In genomic region chr1:232017057-232017456, GRCh38 we compare ENCODE assay signal across 18 cellular contexts.
"Had no signal": no experiment of that assay in that cellular context is flagged by ENCODE, and none has a peak within 500 bp of the region (broad histone marks: within the 10 kb centered on the region; RNA-seq: fewer than 3 reads in every experiment).

No MANE protein-coding gene starts in this region.

- H3K36me3 Mint-ChIP-seq: natural killer cell, neural progenitor cell, type B pancreatic cell had no signal

- H3K4me1 Mint-ChIP-seq: natural killer cell had no signal

- H3K36me3 ChIP-seq: heart left ventricle, neural progenitor cell, ovary, right atrium auricular region, sigmoid colon, suprapubic skin, thyroid gland had no signal

- H3K9me3 Mint-ChIP-seq: natural killer cell, neural progenitor cell, type B pancreatic cell had no signal

- H3K9ac ChIP-seq: neural progenitor cell had no signal

- DNase-seq: dermis blood vessel endothelial cell; erythroblast; heart left ventricle; hypothalamus; mammary epithelial cell; natural killer cell; nucleus accumbens; ovary; sigmoid colon; stimulated activated CD4-positive, alpha-beta T cell treated with anti-CD3 and anti-CD28 coated beads, Interleukin-12 subunit alpha, Interleukin-12 subunit beta, amount 100 ng/mL, for 4 hours; stimulated activated naive CD4-positive, alpha-beta T cell; thyroid gland had no signal

- H3K4me3 ChIP-seq: heart left ventricle, neural progenitor cell, ovary, right atrium auricular region, sigmoid colon, skin epidermis, suprapubic skin, thyroid gland had no signal

- H2AFZ ChIP-seq: neural progenitor cell had no signal

- ATAC-seq: heart left ventricle, left lobe of liver, natural killer cell had no signal

- H3K27ac Mint-ChIP-seq: natural killer cell, neural progenitor cell, type B pancreatic cell had no signal

- H3K27me3 ChIP-seq: heart left ventricle, neural progenitor cell, ovary, right atrium auricular region, sigmoid colon, suprapubic skin, thyroid gland had no signal

- H3K4me1 ChIP-seq: neural progenitor cell had no signal

- H3K4me2 ChIP-seq: neural progenitor cell had no signal

- H3K27ac ChIP-seq: heart left ventricle, neural progenitor cell, ovary, right atrium auricular region, sigmoid colon, skin epidermis, suprapubic skin, thyroid gland had no signal

- H3K4me3 Mint-ChIP-seq: natural killer cell, neural progenitor cell, type B pancreatic cell had no signal

- H3K9me3 ChIP-seq: heart left ventricle, ovary, right atrium auricular region, sigmoid colon, suprapubic skin, thyroid gland had no signal
